14 cellular contexts compared by ENCODE assay signal in genomic region chr4:2733001-2733843, GRCh38. TPM values are rescaled to one million over a fixed set of nuclear protein-coding genes. Genes with fewer than 3 reads are reported as not detected.
DNase-seq lines count a peak whose midpoint lies in the region; ATAC-seq, FAIRE-seq and TF ChIP-seq lines count a peak whose summit lies in the region.
"Had no signal": no experiment of that assay in that cellular context is flagged by ENCODE, and none has a peak within 500 bp of the region (broad histone marks: within the 10 kb centered on the region; RNA-seq: fewer than 3 reads in every experiment).

No MANE protein-coding gene starts in this region.

- H3K4me1 ChIP-seq in HepG2 (ENCODE audit: insufficient read depth, low read length) = peaks cover 17% of the 10 kb centered on the region
- H3K4me1 ChIP-seq in tibial artery = no peaks in the 10 kb centered on the region
- H3K4me1 ChIP-seq: gastroesophageal sphincter had no signal

- H3K4me3 ChIP-seq in HepG2 (replicated peaks in 1 of 3; ENCODE audit: insufficient read depth in 1 of 3, low read depth in 2 of 3, low read length in 3 of 3) = peak overlapping the region in 1 of 3 experiments; percentile 1; a peak in 1 of 6 replicates
- H3K4me3 ChIP-seq in tibial artery = no peak overlapping the region
- H3K4me3 ChIP-seq: gastroesophageal sphincter, SJSA1 had no signal

- no peaks in the 10 kb centered on the region for H3K4me1 Mint-ChIP-seq in activated T-cell treated with anti-CD3 and anti-CD28 coated beads, Interleukin-2, amount 50 U/mL, for 72 hours (ENCODE audit: low read depth)
- peaks cover 16% of the 10 kb centered on the region for H3K4me1 Mint-ChIP-seq in activated T-helper 17 cell treated with anti-CD3 and anti-CD28 coated beads, Interleukin-2, amount 50 U/mL, for 72 hours
- H3K4me1 Mint-ChIP-seq in stimulated activated effector memory CD8-positive, alpha-beta T cell treated with anti-CD3 and anti-CD28 coated beads, Interleukin-12 subunit alpha, Interleukin-12 subunit beta, amount 100 ng/mL, for 72 hours = peaks cover 29% of the 10 kb centered on the region

- in situ Hi-C loops in HepG2 (cut with HindIII; ENCODE audit: extremely low pct_ligation_motif_present, low pct_unique_long_range_greater_than_20kb) = no loop called here

- no peaks in the 10 kb centered on the region for H3K27me3 Mint-ChIP-seq in activated T-cell treated with anti-CD3 and anti-CD28 coated beads, Interleukin-2, amount 50 U/mL, for 72 hours (ENCODE audit: low read depth)
- no peaks in the 10 kb centered on the region for H3K27me3 Mint-ChIP-seq in activated T-helper 17 cell treated with anti-CD3 and anti-CD28 coated beads, Interleukin-2, amount 50 U/mL, for 72 hours

- TF ChIP-seq POLR2A in HepG2 (IDR thresholded peaks at IDR 0.05; ENCODE audit: insufficient read depth in 1 of 2, low read depth in 2 of 2, low read length in 2 of 2) = peak in 1 of 2 experiments; percentile 14; a peak in 1 of 4 replicates

- intact Hi-C loops in HepG2 (cut with micrococcal nuclease; ENCODE audit: unreplicated experiment) = loop anchor here (2.0 kb wide), 1 partner anchor 58 kb away; no protein-coding TSS in a partner anchor
- intact Hi-C loops in tibial artery (cut with DNase I; ENCODE audit: low total_unique reads) = no loop called here

- DNase-seq in activated T-cell treated with anti-CD3 and anti-CD28 coated beads, Interleukin-2, amount 50 U/mL, for 72 hours = no peak
- DNase-seq in activated T-cell treated with anti-CD3 and anti-CD28 coated beads, Interleukin-2, amount 50 U/mL, for 1 hour = no peak
- peak; percentile 70 for DNase-seq in HepG2 (ENCODE audit: low spot score)
- no peak for DNase-seq in stimulated activated effector memory CD8-positive, alpha-beta T cell treated with anti-CD3 and anti-CD28 coated beads, Interleukin-12 subunit alpha, Interleukin-12 subunit beta, amount 100 ng/mL, for 72 hours (ENCODE audit: low spot score in 2 of 2)
- no peak for DNase-seq in nucleus accumbens (lab: John Stamatoyannopoulos, UW)
- DNase-seq in tibial artery = no peak
- DNase-seq in stimulated activated CD4-positive, alpha-beta T cell treated with anti-CD3 and anti-CD28 coated beads, Interleukin-12 subunit alpha, Interleukin-12 subunit beta, amount 100 ng/mL, for 4 hours = no peak
- DNase-seq: NCI-H1417 treated with DMSO at 0.1 percent for 48 hours, NCI-H345 had no signal

- H4K20me1 ChIP-seq in HepG2 (ENCODE audit: insufficient read depth, low read length) = no peaks in the 10 kb centered on the region

- no TSS peak for BruUV-seq in HepG2 (replicated peaks; lab: Mats Ljungman, UMichigan)

- CTCF ChIA-PET in HepG2 (lab: Yijun Ruan, JAX; ENCODE audit: low intra/inter-chr PET ratio, low total read pairs) = no interaction called here

- 39% methylated on average over 19 of the region's 21 CpGs for WGBS in HepG2 (ENCODE audit: low lambda C conversion rate)

- TF ChIP-seq CTCF in HepG2 (CRISPR knock-in tag; IDR thresholded peaks at IDR 0.05) (no peak; the same call in 1 of the 2 replicates), tibial artery (IDR thresholded peaks at IDR 0.05) (no peak)

- H3K27me3 ChIP-seq in HepG2 (ENCODE audit: control insufficient read depth in 1 of 2, insufficient read depth in 2 of 2, low read length in 2 of 2) (no peaks in the 10 kb centered on the region), tibial artery (no peaks in the 10 kb centered on the region)
- H3K27me3 ChIP-seq: gastroesophageal sphincter, SJSA1 had no signal

- peak overlapping the region; percentile 26 for H3K27ac Mint-ChIP-seq in activated T-cell treated with anti-CD3 and anti-CD28 coated beads, Interleukin-2, amount 50 U/mL, for 72 hours
- peak overlapping the region; percentile 79 for H3K27ac Mint-ChIP-seq in activated T-helper 17 cell treated with anti-CD3 and anti-CD28 coated beads, Interleukin-2, amount 50 U/mL, for 72 hours
- peak overlapping the region; percentile 87 for H3K27ac Mint-ChIP-seq in stimulated activated effector memory CD8-positive, alpha-beta T cell treated with anti-CD3 and anti-CD28 coated beads, Interleukin-12 subunit alpha, Interleukin-12 subunit beta, amount 100 ng/mL, for 72 hours

- peak overlapping the region; percentile 36 for H3K4me2 ChIP-seq in HepG2 (ENCODE audit: low read depth, low read length)
- H3K4me2 ChIP-seq: KMS-11 had no signal

- TF ChIP-seq EP300 in HepG2 (IDR thresholded peaks at IDR 0.05; ENCODE audit: low read depth in 2 of 2, low read length in 2 of 2) (no peak), HepG2 (CRISPR knock-in tag; IDR thresholded peaks at IDR 0.05; ENCODE audit: borderline replicate concordance) (no peak)

- peaks cover 15 to 30% of the 10 kb centered on the region in 2 donors for H3K36me3 Mint-ChIP-seq in activated T-cell treated with anti-CD3 and anti-CD28 coated beads, Interleukin-2, amount 50 U/mL, for 72 hours (ENCODE audit: insufficient read depth in 2 of 2)
- peaks cover 58% of the 10 kb centered on the region for H3K36me3 Mint-ChIP-seq in activated T-helper 17 cell treated with anti-CD3 and anti-CD28 coated beads, Interleukin-2, amount 50 U/mL, for 72 hours (ENCODE audit: low read depth)
- peaks cover 87% of the 10 kb centered on the region for H3K36me3 Mint-ChIP-seq in stimulated activated effector memory CD8-positive, alpha-beta T cell treated with anti-CD3 and anti-CD28 coated beads, Interleukin-12 subunit alpha, Interleukin-12 subunit beta, amount 100 ng/mL, for 72 hours

- H3K9me3 Mint-ChIP-seq in activated T-cell treated with anti-CD3 and anti-CD28 coated beads, Interleukin-2, amount 50 U/mL, for 72 hours = peaks cover 2 to 3% of the 10 kb centered on the region in 2 donors
- peaks cover 5% of the 10 kb centered on the region for H3K9me3 Mint-ChIP-seq in activated T-helper 17 cell treated with anti-CD3 and anti-CD28 coated beads, Interleukin-2, amount 50 U/mL, for 72 hours
- H3K9me3 Mint-ChIP-seq in stimulated activated effector memory CD8-positive, alpha-beta T cell treated with anti-CD3 and anti-CD28 coated beads, Interleukin-12 subunit alpha, Interleukin-12 subunit beta, amount 100 ng/mL, for 72 hours = peaks cover 5% of the 10 kb centered on the region

- no peak overlapping the region for H2AFZ ChIP-seq in HepG2 (ENCODE audit: low read length)

- no peak for TF ChIP-seq RAD21 in HepG2 (CRISPR knock-in tag; IDR thresholded peaks at IDR 0.05)

- peak in 1 of 2 donors; percentile 27 for ATAC-seq in activated T-cell treated with anti-CD3 and anti-CD28 coated beads, Interleukin-2, amount 50 U/mL, for 72 hours (replicated peaks in 1 of 2)
- ATAC-seq in activated T-helper 17 cell treated with anti-CD3 and anti-CD28 coated beads, Interleukin-2, amount 50 U/mL, for 72 hours (replicated peaks) = peak; percentile 21
- ATAC-seq in HepG2 = peak; percentile 88
- ATAC-seq in stimulated activated effector memory CD8-positive, alpha-beta T cell treated with anti-CD3 and anti-CD28 coated beads, Interleukin-12 subunit alpha, Interleukin-12 subunit beta, amount 100 ng/mL, for 72 hours = peak; percentile 39
- ATAC-seq: gastroesophageal sphincter had no signal

- H3K9me3 ChIP-seq in HepG2 (ENCODE audit: low read length) = no peaks in the 10 kb centered on the region
- H3K9me3 ChIP-seq in tibial artery = peaks cover 0 to 10% (median 0%) of the 10 kb centered on the region in 3 donors
- H3K9me3 ChIP-seq: SJSA1 had no signal

- peaks cover 8 to 20% of the 10 kb centered on the region in 2 experiments; a peak in 4 of 5 replicates for H3K36me3 ChIP-seq in HepG2 (replicated peaks in 1 of 2; ENCODE audit: control insufficient read depth in 1 of 2, insufficient read depth in 2 of 2, low read length in 2 of 2)
- peaks cover 35 to 46% (median 36%) of the 10 kb centered on the region in 3 donors for H3K36me3 ChIP-seq in tibial artery
- H3K36me3 ChIP-seq: SJSA1 had no signal

- H3K27ac ChIP-seq in HepG2 (ENCODE audit: extremely low read length, insufficient read depth, low read length) (peak overlapping the region; percentile 53), tibial artery (no peak overlapping the region)
- H3K27ac ChIP-seq: gastroesophageal sphincter, KMS-11, SJSA1 had no signal

- POLR2A ChIA-PET in HepG2 (lab: Yijun Ruan, JAX) = interaction anchor here (1.1 to 2.1 kb wide), 2 partner anchors 28 to 68 kb away, joined by 4 to 7 read pairs; no protein-coding TSS in a partner anchor

- H3K4me3 Mint-ChIP-seq in activated T-cell treated with anti-CD3 and anti-CD28 coated beads, Interleukin-2, amount 50 U/mL, for 72 hours = no peak overlapping the region
- H3K4me3 Mint-ChIP-seq in activated T-helper 17 cell treated with anti-CD3 and anti-CD28 coated beads, Interleukin-2, amount 50 U/mL, for 72 hours = no peak overlapping the region
- no peak overlapping the region for H3K4me3 Mint-ChIP-seq in stimulated activated effector memory CD8-positive, alpha-beta T cell treated with anti-CD3 and anti-CD28 coated beads, Interleukin-12 subunit alpha, Interleukin-12 subunit beta, amount 100 ng/mL, for 72 hours

- H3K9ac ChIP-seq in HepG2 (ENCODE audit: insufficient read depth, low read depth, low read length) = peak overlapping the region; percentile 27; the same call in 1 of the 2 replicates
- H3K9ac ChIP-seq: KMS-11 had no signal

- H3K79me2 ChIP-seq in HepG2 (ENCODE audit: insufficient read depth, low read length) = no peaks in the 10 kb centered on the region

- FAIRE-seq in HepG2 (lab: Jason Lieb, UNC) = peak; percentile 54
- FAIRE-seq: GM12892 had no signal

RNA-seq across cellular contexts. Expression of gene TNIP2, which starts 22.9 kb away (rescaled TPM):
- 10 to 100 TPM; 72.3 to 85.8 TPM for total RNA-seq in activated T-cell treated with anti-CD3 and anti-CD28 coated beads, Interleukin-2, amount 50 U/mL, for 72 hours
- 100 to 1,000 TPM in 1 of 2 donors, 10 to 100 TPM in 1; 80.1 to 110 TPM for total RNA-seq in activated T-helper 17 cell treated with anti-CD3 and anti-CD28 coated beads, Interleukin-2, amount 50 U/mL, for 72 hours
- 28.5 and 38.0 TPM in 2 replicates for total RNA-seq in HepG2 (2016; rRNA removed; fragmentation: Illumina TruSeq; extraction: Trizol)
- total RNA-seq in HepG2 (2016; cell fraction: cytosol; rRNA removed; fragmentation: Illumina TruSeq; extraction: Trizol; ENCODE audit: low read depth) = 51.3 and 56.9 TPM in 2 replicates
- 23.8 and 37.4 TPM in 2 replicates for total RNA-seq in HepG2 (2016; cell fraction: insoluble cytoplasmic fraction; rRNA removed; fragmentation: Illumina TruSeq; extraction: Trizol)
- 75.6 and 77.4 TPM in 2 replicates for total RNA-seq in HepG2 (2016; cell fraction: membrane; rRNA removed; fragmentation: Illumina TruSeq; extraction: Trizol)
- total RNA-seq in HepG2 (2016; cell fraction: nucleus; rRNA removed; fragmentation: Illumina TruSeq; extraction: Trizol) = 22.8 and 24.6 TPM in 2 replicates
- polyA plus RNA-seq in HepG2 (2011; rRNA removed) = 25.6 and 30.1 TPM in 2 replicates
- 24.2 and 29.8 TPM in 2 replicates for polyA plus RNA-seq in HepG2 (2011; cell fraction: cytosol; rRNA removed)
- 85.8 and 92.8 TPM in 2 replicates for polyA plus RNA-seq in HepG2 (2011; cell fraction: nucleus; rRNA removed)
- 14.3 and 23.5 TPM in 2 replicates for polyA plus RNA-seq in HepG2 (2012)
- polyA plus RNA-seq in HepG2 (2016; cell fraction: cytosol; fragmentation: Illumina TruSeq; extraction: Trizol; ENCODE audit: low read depth) = 52.0 and 56.1 TPM in 2 replicates
- 25.2 and 28.5 TPM in 2 replicates for polyA plus RNA-seq in HepG2 (2016; cell fraction: insoluble cytoplasmic fraction; fragmentation: Illumina TruSeq; extraction: Trizol; ENCODE audit: low read depth)
- 60.4 and 61.0 TPM in 2 replicates for polyA plus RNA-seq in HepG2 (2016; cell fraction: membrane; fragmentation: Illumina TruSeq; extraction: Trizol; ENCODE audit: low read depth)
- 46.5 and 50.4 TPM in 2 replicates for polyA plus RNA-seq in HepG2 (2016; cell fraction: nucleus; fragmentation: Illumina TruSeq; extraction: Trizol; ENCODE audit: insufficient read depth, low read depth)
- 10.0 and 18.7 TPM in 2 replicates for polyA minus RNA-seq in HepG2 (2011; rRNA and poly(A)+ RNA removed; ENCODE audit: low replicate concordance)
- polyA minus RNA-seq in HepG2 (2011; cell fraction: cytosol; rRNA and poly(A)+ RNA removed) = 8.1 and 8.4 TPM in 2 replicates
- polyA minus RNA-seq in HepG2 (2011; cell fraction: nucleus; rRNA and poly(A)+ RNA removed) = 18.6 and 22.9 TPM in 2 replicates

RNA-seq across cellular contexts. Expression of gene SH3BP2, which starts 59.7 kb away (rescaled TPM):
- 10 to 100 TPM; 60.7 to 65.6 TPM for total RNA-seq in activated T-cell treated with anti-CD3 and anti-CD28 coated beads, Interleukin-2, amount 50 U/mL, for 72 hours
- 100 to 1,000 TPM in 1 of 2 donors, 10 to 100 TPM in 1; 83.5 to 122 TPM for total RNA-seq in activated T-helper 17 cell treated with anti-CD3 and anti-CD28 coated beads, Interleukin-2, amount 50 U/mL, for 72 hours
- 7.0 and 16.9 TPM in 2 replicates for total RNA-seq in HepG2 (2016; rRNA removed; fragmentation: Illumina TruSeq; extraction: Trizol)
- 8.3 and 8.9 TPM in 2 replicates for total RNA-seq in HepG2 (2016; cell fraction: cytosol; rRNA removed; fragmentation: Illumina TruSeq; extraction: Trizol; ENCODE audit: low read depth)
- 6.0 and 17.5 TPM in 2 replicates for total RNA-seq in HepG2 (2016; cell fraction: insoluble cytoplasmic fraction; rRNA removed; fragmentation: Illumina TruSeq; extraction: Trizol)
- 10.1 and 13.2 TPM in 2 replicates for total RNA-seq in HepG2 (2016; cell fraction: membrane; rRNA removed; fragmentation: Illumina TruSeq; extraction: Trizol)
- total RNA-seq in HepG2 (2016; cell fraction: nucleus; rRNA removed; fragmentation: Illumina TruSeq; extraction: Trizol) = 24.2 and 26.2 TPM in 2 replicates
- polyA plus RNA-seq in HepG2 (2011; rRNA removed) = 34.5 and 38.6 TPM in 2 replicates
- 9.0 and 10.4 TPM in 2 replicates for polyA plus RNA-seq in HepG2 (2011; cell fraction: cytosol; rRNA removed)
- polyA plus RNA-seq in HepG2 (2011; cell fraction: nucleus; rRNA removed) = 190 and 200 TPM in 2 replicates
- polyA plus RNA-seq in HepG2 (2012) = 8.5 and 20.0 TPM in 2 replicates
- polyA plus RNA-seq in HepG2 (2016; cell fraction: cytosol; fragmentation: Illumina TruSeq; extraction: Trizol; ENCODE audit: low read depth) = 8.6 and 9.1 TPM in 2 replicates
- 8.9 and 10.1 TPM in 2 replicates for polyA plus RNA-seq in HepG2 (2016; cell fraction: insoluble cytoplasmic fraction; fragmentation: Illumina TruSeq; extraction: Trizol; ENCODE audit: low read depth)
- 12.6 and 15.4 TPM in 2 replicates for polyA plus RNA-seq in HepG2 (2016; cell fraction: membrane; fragmentation: Illumina TruSeq; extraction: Trizol; ENCODE audit: low read depth)
- polyA plus RNA-seq in HepG2 (2016; cell fraction: nucleus; fragmentation: Illumina TruSeq; extraction: Trizol; ENCODE audit: insufficient read depth, low read depth) = 68.6 and 68.9 TPM in 2 replicates
- 33.1 and 43.4 TPM in 2 replicates for polyA minus RNA-seq in HepG2 (2011; rRNA and poly(A)+ RNA removed; ENCODE audit: low replicate concordance)
- 8.4 and 8.5 TPM in 2 replicates for polyA minus RNA-seq in HepG2 (2011; cell fraction: cytosol; rRNA and poly(A)+ RNA removed)
- polyA minus RNA-seq in HepG2 (2011; cell fraction: nucleus; rRNA and poly(A)+ RNA removed) = 60.7 and 63.2 TPM in 2 replicates

Comparison
In these comparisons a context has a peak if more than half of its experiments do, and no peak if none do; other contexts are left out.
1. H3K27ac Mint-ChIP-seq: peak in every context shown above with its lines; median percentile 87 in stimulated activated effector memory CD8-positive, alpha-beta T cell treated with anti-CD3 and anti-CD28 coated beads, Interleukin-12 subunit alpha, Interleukin-12 subunit beta, amount 100 ng/mL, for 72 hours; 79 in activated T-helper 17 cell treated with anti-CD3 and anti-CD28 coated beads, Interleukin-2, amount 50 U/mL, for 72 hours; 26 in activated T-cell treated with anti-CD3 and anti-CD28 coated beads, Interleukin-2, amount 50 U/mL, for 72 hours.